ENCODE assay signal across 24 cellular contexts in genomic region chr1:210942513-210942912, GRCh38.
A peak's percentile ranks its signal among the peaks of the same experiment; 100 is the strongest.
DNase-seq lines count a peak whose midpoint lies in the region; ATAC-seq, FAIRE-seq and TF ChIP-seq lines count a peak whose summit lies in the region.
"Had no signal": no experiment of that assay in that cellular context is flagged by ENCODE, and none has a peak within 500 bp of the region (broad histone marks: within the 10 kb centered on the region; RNA-seq: fewer than 3 reads in every experiment).

No MANE protein-coding gene starts in this region.

- FAIRE-seq in HepG2 (lab: Jason Lieb, UNC) (no peak), pancreas (lab: Jason Lieb, UNC) (no peak)
- FAIRE-seq: A549, G401.6, GM12891, GM19239 had no signal

- TF ChIP-seq EP300 in HepG2 (IDR thresholded peaks at IDR 0.05; ENCODE audit: low read depth in 2 of 2, low read length in 2 of 2) (no peak), HepG2 (CRISPR knock-in tag; IDR thresholded peaks at IDR 0.05; ENCODE audit: borderline replicate concordance) (no peak), SK-N-SH (IDR thresholded peaks at IDR 0.05; ENCODE audit: borderline replicate concordance in 1 of 2, low read depth in 1 of 2, low read length in 1 of 2) (no peak)

- H4K20me1 ChIP-seq in HepG2 (ENCODE audit: insufficient read depth, low read length) (no peaks in the 10 kb centered on the region), SK-N-SH (ENCODE audit: insufficient read depth) (no peaks in the 10 kb centered on the region)
- H4K20me1 ChIP-seq: BLaER1 had no signal

- no peaks in the 10 kb centered on the region for H3K9me2 ChIP-seq in SK-N-SH

- CTCF ChIA-PET in HepG2 (lab: Yijun Ruan, JAX; ENCODE audit: low intra/inter-chr PET ratio, low total read pairs) (no interaction called here), SK-N-SH (lab: Yijun Ruan, JAX) (interaction anchor here (0.8 kb wide), 1 partner anchor 141 kb away, joined by 3 read pairs; no protein-coding TSS in a partner anchor)

- H3K9ac ChIP-seq in liver (ENCODE audit: low read depth in 1 of 2, low read length in 2 of 2) (no peak overlapping the region), HepG2 (ENCODE audit: insufficient read depth, low read depth, low read length) (no peak overlapping the region), SK-N-SH (no peak overlapping the region)
- H3K9ac ChIP-seq: BLaER1 had no signal

- H3F3A ChIP-seq in SK-N-SH (replicated peaks; ENCODE audit: insufficient read depth) = no peaks in the 10 kb centered on the region

- ATAC-seq in HepG2 (no peak), right lobe of liver (peak in 3 of 4 donors; percentile 50 to 77 (median 60)), pancreas (peak; percentile 53 to 75 (median 70)), HG02763 (IDR thresholded peaks at IDR 0.05; ENCODE audit: unreplicated experiment) (no peak)
- ATAC-seq: A549 had no signal

- H3K27me3 ChIP-seq in liver (ENCODE audit: control insufficient read depth in 4 of 4, insufficient read depth in 4 of 4, low read length in 3 of 4) = no peaks in the 10 kb centered on the region
- no peaks in the 10 kb centered on the region for H3K27me3 ChIP-seq in HepG2 (ENCODE audit: control insufficient read depth in 1 of 2, insufficient read depth in 2 of 2, low read length in 2 of 2)
- no peaks in the 10 kb centered on the region for H3K27me3 ChIP-seq in right lobe of liver
- H3K27me3 ChIP-seq in pancreas = no peaks in the 10 kb centered on the region
- no peaks in the 10 kb centered on the region for H3K27me3 ChIP-seq in SK-N-SH (ENCODE audit: insufficient read depth)
- H3K27me3 ChIP-seq: BE2C, BLaER1 had no signal

- POLR2A ChIA-PET in HepG2 (lab: Yijun Ruan, JAX) = no interaction called here
- POLR2A ChIA-PET in SK-N-SH (lab: Yijun Ruan, JAX) = no interaction called here

- no peaks in the 10 kb centered on the region for H3K9me3 ChIP-seq in liver (ENCODE audit: control insufficient read depth in 4 of 4, low read length in 3 of 4)
- no peaks in the 10 kb centered on the region for H3K9me3 ChIP-seq in HepG2 (ENCODE audit: low read length)
- H3K9me3 ChIP-seq in right lobe of liver = no peaks in the 10 kb centered on the region
- H3K9me3 ChIP-seq in pancreas = no peaks in the 10 kb centered on the region
- H3K9me3 ChIP-seq in SK-N-SH = no peaks in the 10 kb centered on the region
- H3K9me3 ChIP-seq: A549, BE2C, BLaER1 had no signal

- TF ChIP-seq RAD21 in liver (IDR thresholded peaks at IDR 0.05) (no peak), HepG2 (CRISPR knock-in tag; IDR thresholded peaks at IDR 0.05) (no peak), SK-N-SH (IDR thresholded peaks at IDR 0.05; ENCODE audit: low read length) (no peak)

- H3K4me1 ChIP-seq in liver (ENCODE audit: control insufficient read depth in 4 of 4, insufficient read depth in 4 of 4, low read length in 3 of 4) (peaks cover 0 to 7% (median 5%) of the 10 kb centered on the region in 4 donors), HepG2 (ENCODE audit: insufficient read depth, low read length) (no peaks in the 10 kb centered on the region), right lobe of liver (peaks cover 0 to 10% (median 0%) of the 10 kb centered on the region in 4 donors), pancreas (peaks cover 0 to 6% (median 5%) of the 10 kb centered on the region in 3 donors), SK-N-SH (ENCODE audit: control insufficient read depth in 1 of 2, insufficient read depth in 2 of 2, low read depth in 1 of 2, low read length in 1 of 2) (peaks cover 0 to 10% of the 10 kb centered on the region in 2 experiments; a peak in 2 of 4 replicates)

- H3K4me3 ChIP-seq in liver (ENCODE audit: low read depth in 1 of 3, low read length in 3 of 3) (no peak overlapping the region), HepG2 (replicated peaks in 1 of 3; ENCODE audit: insufficient read depth in 1 of 3, low read depth in 2 of 3, low read length in 3 of 3) (no peak overlapping the region), right lobe of liver (no peak overlapping the region), pancreas (no peak overlapping the region), SK-N-SH (ENCODE audit: low read depth in 2 of 2, low read length in 1 of 2) (no peak overlapping the region)
- H3K4me3 ChIP-seq: A549, BLaER1 had no signal

- WGBS in liver = 73% methylated on average over 2 of the region's 2 CpGs
- 3% methylated on average over 2 of the region's 2 CpGs for WGBS in HepG2 (ENCODE audit: low lambda C conversion rate)
- WGBS in right lobe of liver (ENCODE audit: insufficient coverage, low coverage, low lambda C conversion rate, missing lambda C conversion rate) = 40% methylated on average over 1 of the region's 2 CpGs
- WGBS in pancreas, 2 donors = 57% methylated on average over 2 of the region's 2 CpGs
- 18% methylated on average over 2 of the region's 2 CpGs for WGBS in SK-N-SH (ENCODE audit: low lambda C conversion rate)

- no peak overlapping the region for H3K27ac ChIP-seq in liver (ENCODE audit: low read depth in 1 of 2, low read length in 2 of 2)
- no peak overlapping the region for H3K27ac ChIP-seq in HepG2 (ENCODE audit: extremely low read length, insufficient read depth, low read length)
- H3K27ac ChIP-seq in right lobe of liver = no peak overlapping the region
- no peak overlapping the region for H3K27ac ChIP-seq in pancreas
- no peak overlapping the region for H3K27ac ChIP-seq in SK-N-SH (ENCODE audit: low read depth in 2 of 2, low read length in 1 of 2)
- H3K27ac ChIP-seq: 22Rv1, A549, BLaER1 had no signal

- in situ Hi-C loops in HepG2 (cut with HindIII; ENCODE audit: extremely low pct_ligation_motif_present, low pct_unique_long_range_greater_than_20kb) = no loop called here

- no peaks in the 10 kb centered on the region for H3K79me2 ChIP-seq in HepG2 (ENCODE audit: insufficient read depth, low read length)
- no peaks in the 10 kb centered on the region for H3K79me2 ChIP-seq in SK-N-SH (ENCODE audit: insufficient read depth)

- DNase-seq in HepG2 (ENCODE audit: low spot score) (no peak), right lobe of liver (no peak), pancreas (peak in 1 of 6 donors; percentile 5), SK-N-SH (no peak)
- DNase-seq: BE2C; C1 segment of cervical spinal cord; CD4-positive, alpha-beta memory T cell; CD4-positive, CD25-positive, alpha-beta regulatory T cell; CD8-positive, alpha-beta memory T cell; COR-L47; DMS 273 treated with DMSO at 0.1 percent for 48 hours; DMS153; DMS53; DMS79; DND-41; GF-D8 had no signal

- intact Hi-C loops in HepG2 (cut with micrococcal nuclease; ENCODE audit: unreplicated experiment) (no loop called here), right lobe of liver (cut with DNase I) (loop anchor here in 1 of 2 donors (10.0 kb wide), 1 partner anchor 358 kb away; no protein-coding TSS in a partner anchor), pancreas (cut with DNase I) (no loop called here)

- no peak overlapping the region for H3K4me2 ChIP-seq in HepG2 (ENCODE audit: low read depth, low read length)
- H3K4me2 ChIP-seq in SK-N-SH = no peak overlapping the region
- H3K4me2 ChIP-seq: A549, BLaER1 had no signal

- no peaks in the 10 kb centered on the region for H3K36me3 ChIP-seq in liver (ENCODE audit: control insufficient read depth in 4 of 4, insufficient read depth in 3 of 4, low read depth in 1 of 4, low read length in 3 of 4)
- no peaks in the 10 kb centered on the region for H3K36me3 ChIP-seq in HepG2 (replicated peaks in 1 of 2; ENCODE audit: control insufficient read depth in 1 of 2, insufficient read depth in 2 of 2, low read length in 2 of 2)
- H3K36me3 ChIP-seq in right lobe of liver = no peaks in the 10 kb centered on the region
- H3K36me3 ChIP-seq in pancreas = no peaks in the 10 kb centered on the region
- H3K36me3 ChIP-seq in SK-N-SH (replicated peaks in 1 of 2; ENCODE audit: control insufficient read depth in 1 of 2, insufficient read depth in 2 of 2, low read length in 1 of 2) = no peaks in the 10 kb centered on the region
- H3K36me3 ChIP-seq: BE2C, BLaER1 had no signal

- TF ChIP-seq CTCF in liver (IDR thresholded peaks at IDR 0.05; ENCODE audit: low read depth, low read length, missing input control) (no peak), HepG2 (CRISPR knock-in tag; IDR thresholded peaks at IDR 0.05) (no peak), right lobe of liver (IDR thresholded peaks at IDR 0.05) (no peak), pancreas (IDR thresholded peaks at IDR 0.05) (no peak), SK-N-SH (IDR thresholded peaks at IDR 0.05) (no peak)

- H2AFZ ChIP-seq in HepG2 (ENCODE audit: low read length) = no peak overlapping the region
- H2AFZ ChIP-seq in SK-N-SH (ENCODE audit: low read depth) = no peak overlapping the region

- TF ChIP-seq POLR2A in HepG2 (IDR thresholded peaks at IDR 0.05; ENCODE audit: insufficient read depth in 1 of 2, low read depth in 2 of 2, low read length in 2 of 2) (no peak), right lobe of liver (IDR thresholded peaks at IDR 0.05) (no peak)

- no TSS peak for BruUV-seq in HepG2 (replicated peaks; lab: Mats Ljungman, UMichigan)

TF ChIP-seq in liver, 16 proteins besides CTCF, POLR2A, EP300 and RAD21 (continues in another document):
- TF ChIP-seq EGR1 (IDR thresholded peaks at IDR 0.05; ENCODE audit: low read depth in 2 of 2) (no peak), NR2F2 (IDR thresholded peaks at IDR 0.05) (no peak), YY1 (IDR thresholded peaks at IDR 0.05) (no peak)

TF ChIP-seq in HepG2, 621 proteins besides CTCF, POLR2A, EP300 and RAD21 (continues in another document):
- TF ChIP-seq, protein P1, sequence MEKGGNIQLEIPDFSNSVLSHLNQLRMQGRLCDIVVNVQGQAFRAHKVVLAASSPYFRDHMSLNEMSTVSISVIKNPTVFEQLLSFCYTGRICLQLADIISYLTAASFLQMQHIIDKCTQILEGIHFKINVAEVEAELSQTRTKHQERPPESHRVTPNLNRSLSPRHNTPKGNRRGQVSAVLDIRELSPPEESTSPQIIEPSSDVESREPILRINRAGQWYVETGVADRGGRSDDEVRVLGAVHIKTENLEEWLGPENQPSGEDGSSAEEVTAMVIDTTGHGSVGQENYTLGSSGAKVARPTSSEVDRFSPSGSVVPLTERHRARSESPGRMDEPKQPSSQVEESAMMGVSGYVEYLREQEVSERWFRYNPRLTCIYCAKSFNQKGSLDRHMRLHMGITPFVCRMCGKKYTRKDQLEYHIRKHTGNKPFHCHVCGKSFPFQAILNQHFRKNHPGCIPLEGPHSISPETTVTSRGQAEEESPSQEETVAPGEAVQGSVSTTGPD (CRISPR knock-in tag; IDR thresholded peaks at IDR 0.05) = no peak
- no peak for TF ChIP-seq NBN (conservative IDR thresholded peaks at IDR 0.05)

TF ChIP-seq in SK-N-SH, 30 proteins besides CTCF, POLR2A, EP300 and RAD21 (continues in another document):
- TF ChIP-seq MAX (IDR thresholded peaks at IDR 0.05; ENCODE audit: low read depth) (no peak), USF1 (IDR thresholded peaks at IDR 0.05; ENCODE audit: borderline replicate concordance, low read depth) (no peak)

Comparison
In these comparisons a context has a peak if more than half of its experiments do, and no peak if none do; other contexts are left out.
1. ATAC-seq: peak in right lobe of liver (3 of 4) and pancreas (4 of 4); none in HepG2 (single experiment) and HG02763 (single experiment).